In genomic region chr10:89347706-89348457, GRCh38 we compare ENCODE assay signal across 13 cellular contexts. TPM values are rescaled to one million over a fixed set of nuclear protein-coding genes. Genes with fewer than 3 reads are reported as not detected.
DNase-seq lines count a peak whose midpoint lies in the region; ATAC-seq and TF ChIP-seq lines count a peak whose summit lies in the region.
"Had no signal": no experiment of that assay in that cellular context is flagged by ENCODE, and none has a peak within 500 bp of the region (broad histone marks: within the 10 kb centered on the region; RNA-seq: fewer than 3 reads in every experiment).

No MANE protein-coding gene starts in this region.

- peaks cover 39% of the 10 kb centered on the region for H3K4me1 ChIP-seq in BLaER1

- no peak for TF ChIP-seq CTCF in NB4 (IDR thresholded peaks at IDR 0.05; ENCODE audit: low read depth, low read length)
- TF ChIP-seq CTCF in fibroblast of pulmonary artery (IDR thresholded peaks at IDR 0.05; ENCODE audit: low read length, missing control alignments): no peak
- no peak for TF ChIP-seq CTCF in osteocyte (IDR thresholded peaks at IDR 0.05)
- no peak for TF ChIP-seq CTCF in brain microvascular endothelial cell (IDR thresholded peaks at IDR 0.05; ENCODE audit: low read depth, low read length, missing control alignments)

- no peak overlapping the region for H3K4me3 ChIP-seq in BLaER1
- H3K4me3 ChIP-seq in NB4 (ENCODE audit: low read depth, low read length): no peak overlapping the region
- H3K4me3 ChIP-seq in fibroblast of pulmonary artery (replicated peaks; ENCODE audit: low read depth, low read length): no peak overlapping the region
- no peak overlapping the region for H3K4me3 ChIP-seq in brain microvascular endothelial cell (ENCODE audit: low read depth, low read length)

- H3K9ac ChIP-seq in BLaER1: 0 out of 2 replicates have a peak overlapping the region, but pooled peaks have one; percentile 25

- in situ Hi-C loops in brain microvascular endothelial cell (cut with HindIII; ENCODE audit: low pct_ligation_motif_present, low sequenced_read_pairs): no loop called here

- no peaks in the 10 kb centered on the region for H4K20me1 ChIP-seq in BLaER1

- DNase-seq in NB4 (ENCODE audit: low read depth) (peak; percentile 20), fibroblast of pulmonary artery (ENCODE audit: low read depth) (peak; percentile 66), osteocyte (ENCODE audit: extremely low spot score, unreplicated experiment) (no peak), brain microvascular endothelial cell (no peak), NCI-H1092 (lab: John Stamatoyannopoulos, UW) (no peak)
- no peak for DNase-seq in central memory CD4-positive, alpha-beta T cell
- DNase-seq: activated T-cell treated with anti-CD3 and anti-CD28 coated beads, Interleukin-2, amount 50 U/mL, for 1 hour; DMS79 treated with DMSO at 0.1 percent for 48 hours; NCI-H1436; NCI-H774 had no signal

- peak overlapping the region; percentile 64 for H3K27ac Mint-ChIP-seq in osteocyte (ENCODE audit: unreplicated experiment)

- H3K36me3 Mint-ChIP-seq in osteocyte (ENCODE audit: unreplicated experiment): no peaks in the 10 kb centered on the region

- H3K4me1 Mint-ChIP-seq in osteocyte (ENCODE audit: unreplicated experiment): peaks cover 45% of the 10 kb centered on the region

- no peaks in the 10 kb centered on the region for H3K9me3 Mint-ChIP-seq in osteocyte (ENCODE audit: unreplicated experiment)

- peak overlapping the region; percentile 81 for H3K4me2 ChIP-seq in BLaER1

- ATAC-seq in HG02884 (IDR thresholded peaks at IDR 0.05; ENCODE audit: unreplicated experiment): no peak

- no peak for TF ChIP-seq POLR2A in NB4 (IDR thresholded peaks at IDR 0.05; ENCODE audit: extremely low read depth, insufficient read length)

- peak overlapping the region; percentile 45; the same call in 1 of the 2 replicates for H3K27ac ChIP-seq in BLaER1
- H3K27ac ChIP-seq in brain microvascular endothelial cell: no peak overlapping the region

- H3K27me3 ChIP-seq in BLaER1: no peaks in the 10 kb centered on the region
- no peaks in the 10 kb centered on the region for H3K27me3 ChIP-seq in brain microvascular endothelial cell (replicated peaks)

- peaks cover 1% of the 10 kb centered on the region; the same call in 1 of the 2 replicates for H3K9me3 ChIP-seq in BLaER1

- no peaks in the 10 kb centered on the region for H3K36me3 ChIP-seq in BLaER1
- H3K36me3 ChIP-seq in brain microvascular endothelial cell (replicated peaks): no peaks in the 10 kb centered on the region

- H3K27me3 Mint-ChIP-seq in osteocyte (ENCODE audit: unreplicated experiment): no peaks in the 10 kb centered on the region

- H3K4me3 Mint-ChIP-seq in osteocyte (ENCODE audit: unreplicated experiment): no peak overlapping the region

RNA-seq across cellular contexts. Expression of gene IFIT3, which starts 20.1 kb away (rescaled TPM):
- 19.9 and 22.7 TPM in 2 replicates for total RNA-seq in osteocyte

RNA-seq across cellular contexts. Expression of gene IFIT1B, which starts 30.0 kb away (rescaled TPM):
- total RNA-seq in osteocyte: not detected in 2 replicates
- total RNA-seq: SK-MEL-5 had no signal

RNA-seq across cellular contexts. Expression of gene IFIT1, which starts 44.5 kb away (rescaled TPM):
- 20.4 and 21.5 TPM in 2 replicates for total RNA-seq in osteocyte

RNA-seq across cellular contexts. Expression of gene IFIT2, which starts 46.0 kb away (rescaled TPM):
- 8.8 and 11.0 TPM in 2 replicates for total RNA-seq in osteocyte

Comparison
In these comparisons a context has a peak if more than half of its experiments do, and no peak if none do; other contexts are left out.
1. DNase-seq: peak in NB4 (single experiment) and fibroblast of pulmonary artery (single experiment); none in osteocyte (single experiment), central memory CD4-positive, alpha-beta T cell (single experiment), brain microvascular endothelial cell (single experiment) and NCI-H1092 (single experiment).